In the genomic region with DNA sequence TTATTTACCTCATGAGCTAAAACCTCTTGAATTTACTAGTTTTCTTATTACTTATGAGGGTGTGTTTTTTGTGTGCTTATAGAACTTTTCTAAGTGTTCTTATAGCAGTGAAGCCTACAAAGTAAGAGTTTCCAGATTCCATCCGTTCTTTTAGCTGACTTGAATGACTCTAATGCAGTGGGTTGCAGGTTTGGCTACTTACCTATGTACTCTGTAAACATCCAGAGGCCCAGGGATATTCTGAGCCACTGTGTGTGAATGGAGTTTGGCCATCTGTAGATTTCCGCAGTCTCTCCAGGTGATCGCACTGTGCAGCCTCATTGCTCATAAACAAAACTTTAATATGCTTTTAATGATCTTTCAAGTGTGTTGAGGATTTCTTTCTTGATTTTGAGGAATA, we compare ENCODE assay signal across 16 cellular contexts.
DNase-seq lines count a peak whose midpoint lies in the region; ATAC-seq and TF ChIP-seq lines count a peak whose summit lies in the region.
"Had no signal": no experiment of that assay in that cellular context is flagged by ENCODE, and none has a peak within 500 bp of the region (broad histone marks: within the 10 kb centered on the region; RNA-seq: fewer than 3 reads in every experiment).

No MANE protein-coding gene starts in this region.

- TF ChIP-seq CTCF in cardiac muscle cell (IDR thresholded peaks at IDR 0.05; ENCODE audit: low read depth, low read length) (no peak), heart right ventricle (IDR thresholded peaks at IDR 0.05) (no peak), left lung (IDR thresholded peaks at IDR 0.05) (no peak), upper lobe of right lung (IDR thresholded peaks at IDR 0.05) (no peak)

- DNase-seq in cardiac muscle cell (ENCODE audit: low read depth in 1 of 2, low spot score in 1 of 2), result no peak
- no peak for DNase-seq in heart right ventricle
- peak; percentile 14 for DNase-seq in NCI-H69 (lab: John Stamatoyannopoulos, UW)
- DNase-seq in left lung, result no peak
- no peak for DNase-seq in upper lobe of right lung
- DNase-seq: C1 segment of cervical spinal cord; Calu3; CD4-positive, alpha-beta T cell; DMS 273 treated with DMSO at 0.1 percent for 48 hours; DMS79 treated with DMSO at 0.1 percent for 48 hours; EL; GM23248 had no signal

- H3K4me1 ChIP-seq in cardiac muscle cell (ENCODE audit: low read depth) (no peaks in the 10 kb centered on the region), heart right ventricle (no peaks in the 10 kb centered on the region), left lung (no peaks in the 10 kb centered on the region), upper lobe of right lung (no peaks in the 10 kb centered on the region)

- H3K27ac ChIP-seq in cardiac muscle cell (peak overlapping the region; percentile 39), heart right ventricle (no peak overlapping the region), left lung (no peak overlapping the region), upper lobe of right lung (no peak overlapping the region)
- H3K27ac ChIP-seq: GM23248, HL-60 had no signal

- H3K27me3 ChIP-seq in cardiac muscle cell, result no peaks in the 10 kb centered on the region
- H3K27me3 ChIP-seq in heart right ventricle, result no peaks in the 10 kb centered on the region
- no peaks in the 10 kb centered on the region for H3K27me3 ChIP-seq in left lung
- no peaks in the 10 kb centered on the region for H3K27me3 ChIP-seq in upper lobe of right lung

- 96 to 97% methylated on average over 3 of the region's 3 CpGs for WGBS in heart right ventricle, 2 donors

- peaks cover 6% of the 10 kb centered on the region for H3K36me3 ChIP-seq in cardiac muscle cell
- H3K36me3 ChIP-seq in heart right ventricle, result peaks cover 0 to 29% (median 0%) of the 10 kb centered on the region in 9 donors
- no peaks in the 10 kb centered on the region for H3K36me3 ChIP-seq in left lung
- peaks cover 9% of the 10 kb centered on the region for H3K36me3 ChIP-seq in upper lobe of right lung

- ATAC-seq in heart right ventricle, result no peak
- peak; percentile 93 for ATAC-seq in left lung
- ATAC-seq in upper lobe of right lung, result peak; percentile 56
- ATAC-seq in GM21367 (IDR thresholded peaks at IDR 0.05; ENCODE audit: unreplicated experiment), result no peak
- ATAC-seq in GM21717 (IDR thresholded peaks at IDR 0.05; ENCODE audit: unreplicated experiment), result no peak
- ATAC-seq: HCT116 had no signal

- no peaks in the 10 kb centered on the region for H3K9me3 ChIP-seq in cardiac muscle cell (ENCODE audit: low read depth)
- H3K9me3 ChIP-seq in heart right ventricle, result no peaks in the 10 kb centered on the region
- no peaks in the 10 kb centered on the region for H3K9me3 ChIP-seq in left lung
- H3K9me3 ChIP-seq in upper lobe of right lung, result no peaks in the 10 kb centered on the region

- intact Hi-C loops in heart right ventricle (cut with DNase I), result no loop called here
- intact Hi-C loops in left lung (cut with DNase I), result no loop called here
- intact Hi-C loops in upper lobe of right lung (cut with DNase I), result no loop called here

- H3K4me3 ChIP-seq in cardiac muscle cell, result no peak overlapping the region
- no peak overlapping the region for H3K4me3 ChIP-seq in heart right ventricle
- no peak overlapping the region for H3K4me3 ChIP-seq in left lung
- H3K4me3 ChIP-seq in upper lobe of right lung, result no peak overlapping the region
- H3K4me3 ChIP-seq: GM23248 had no signal

Comparison
In these comparisons a context has a peak if more than half of its experiments do, and no peak if none do; other contexts are left out.
1. ATAC-seq: peak in left lung (single experiment) and upper lobe of right lung (single experiment); none in heart right ventricle (0 of 8), GM21367 (single experiment) and GM21717 (single experiment).